Comparison of ENCODE assay signal across 1 cellular context in the genomic region with DNA sequence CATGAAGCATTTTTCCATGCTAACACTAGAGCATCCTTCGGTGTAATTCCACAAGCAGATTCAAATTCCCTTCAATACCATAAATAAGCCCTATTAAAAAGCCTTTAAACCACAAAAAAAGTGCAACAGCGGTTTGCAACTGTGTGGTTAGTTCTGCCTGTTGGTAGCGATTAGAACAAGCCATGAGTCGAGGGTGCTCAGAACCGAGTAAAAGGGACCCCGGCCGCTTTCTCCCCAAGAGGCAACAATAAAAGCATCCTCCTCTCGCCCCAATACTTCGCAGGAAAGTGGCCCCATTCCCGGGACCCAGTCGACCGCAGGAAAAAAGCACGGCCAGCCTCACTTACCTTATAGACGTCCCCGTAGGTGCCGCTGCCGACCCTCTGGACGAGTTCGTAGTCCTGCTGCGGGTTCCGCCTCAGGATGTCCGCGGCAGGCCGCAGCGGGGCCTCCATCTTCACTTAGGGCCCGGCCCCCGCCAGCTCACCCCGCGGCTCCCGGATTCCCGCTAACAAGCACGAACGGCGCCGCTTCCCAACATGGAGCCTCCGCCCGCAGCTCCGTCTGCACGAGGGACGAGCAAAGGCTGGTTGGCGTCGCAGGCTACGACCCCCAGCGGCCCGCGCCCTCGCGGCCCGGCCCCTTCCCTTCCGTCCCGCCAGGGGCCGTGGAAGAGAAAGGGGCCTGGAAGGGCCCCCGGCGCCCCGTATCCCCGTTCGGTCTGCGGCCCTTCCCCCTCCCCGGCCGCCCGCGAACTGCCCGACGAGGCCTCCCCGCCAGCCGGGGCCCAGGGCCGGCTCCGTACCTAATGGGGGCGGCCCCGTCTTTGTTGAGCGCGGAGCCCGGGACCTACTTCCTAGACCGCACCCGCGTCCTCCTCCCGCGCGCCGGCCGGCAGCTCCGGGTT.
A peak's percentile ranks its signal among the peaks of the same experiment; 100 is the strongest.
TF ChIP-seq lines count a peak whose summit lies in the region.

No MANE protein-coding gene starts in this region.

TF ChIP-seq in HEK293, 187 proteins besides CTCF, POLR2A, EP300 and RAD21 (continued from another document and continues in another):
- TF ChIP-seq ZBTB26 (tag by site-specific recombination; optimal IDR thresholded peaks at IDR 0.05), result peak; percentile 79
- TF ChIP-seq ZNF174 (tag by site-specific recombination; IDR thresholded peaks at IDR 0.05), result no peak
- no peak for TF ChIP-seq ZNF514 (tag by site-specific recombination; IDR thresholded peaks at IDR 0.05)
- TF ChIP-seq ZNF791 (tag by site-specific recombination; IDR thresholded peaks at IDR 0.05), result no peak
- TF ChIP-seq, protein P1, sequence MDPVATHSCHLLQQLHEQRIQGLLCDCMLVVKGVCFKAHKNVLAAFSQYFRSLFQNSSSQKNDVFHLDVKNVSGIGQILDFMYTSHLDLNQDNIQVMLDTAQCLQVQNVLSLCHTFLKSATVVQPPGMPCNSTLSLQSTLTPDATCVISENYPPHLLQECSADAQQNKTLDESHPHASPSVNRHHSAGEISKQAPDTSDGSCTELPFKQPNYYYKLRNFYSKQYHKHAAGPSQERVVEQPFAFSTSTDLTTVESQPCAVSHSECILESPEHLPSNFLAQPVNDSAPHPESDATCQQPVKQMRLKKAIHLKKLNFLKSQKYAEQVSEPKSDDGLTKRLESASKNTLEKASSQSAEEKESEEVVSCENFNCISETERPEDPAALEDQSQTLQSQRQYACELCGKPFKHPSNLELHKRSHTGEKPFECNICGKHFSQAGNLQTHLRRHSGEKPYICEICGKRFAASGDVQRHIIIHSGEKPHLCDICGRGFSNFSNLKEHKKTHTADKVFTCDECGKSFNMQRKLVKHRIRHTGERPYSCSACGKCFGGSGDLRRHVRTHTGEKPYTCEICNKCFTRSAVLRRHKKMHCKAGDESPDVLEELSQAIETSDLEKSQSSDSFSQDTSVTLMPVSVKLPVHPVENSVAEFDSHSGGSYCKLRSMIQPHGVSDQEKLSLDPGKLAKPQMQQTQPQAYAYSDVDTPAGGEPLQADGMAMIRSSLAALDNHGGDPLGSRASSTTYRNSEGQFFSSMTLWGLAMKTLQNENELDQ (tag by site-specific recombination; IDR thresholded peaks at IDR 0.05; ENCODE audit: low read depth), result no peak
- no peak for TF ChIP-seq ZNF544 (tag by site-specific recombination; IDR thresholded peaks at IDR 0.05)
- no peak for TF ChIP-seq ZNF596 (tag by site-specific recombination; IDR thresholded peaks at IDR 0.05)
- TF ChIP-seq ZFP69B (tag by site-specific recombination; IDR thresholded peaks at IDR 0.05), result no peak
- TF ChIP-seq ZNF530 (tag by site-specific recombination; IDR thresholded peaks at IDR 0.05; ENCODE audit: low read depth), result no peak
- TF ChIP-seq TCF7L2 (IDR thresholded peaks at IDR 0.05; ENCODE audit: borderline replicate concordance, low read depth, low read length), result no peak
- no peak for TF ChIP-seq ZNF548 (tag by site-specific recombination; IDR thresholded peaks at IDR 0.05)
- peak; percentile 64; the same call in 1 of the 2 replicates for TF ChIP-seq ZNF341 (tag by site-specific recombination; IDR thresholded peaks at IDR 0.05; ENCODE audit: low read depth)
- no peak for TF ChIP-seq ZNF221 (tag by site-specific recombination; IDR thresholded peaks at IDR 0.05; ENCODE audit: borderline replicate concordance)
- TF ChIP-seq KLF16 (tag by site-specific recombination; IDR thresholded peaks at IDR 0.05), result 0 out of 2 replicates have a peak, but pooled peaks have one; percentile 32
- TF ChIP-seq ZFHX2 (tag by site-specific recombination; conservative IDR thresholded peaks at IDR 0.05), result no peak
- no peak for TF ChIP-seq MZF1 (tag by site-specific recombination; IDR thresholded peaks at IDR 0.05; ENCODE audit: borderline replicate concordance)
- no peak for TF ChIP-seq ZNF561 (tag by site-specific recombination; IDR thresholded peaks at IDR 0.05; ENCODE audit: borderline replicate concordance)
- no peak for TF ChIP-seq BCL11B (tag by site-specific recombination; IDR thresholded peaks at IDR 0.05; ENCODE audit: low read depth)
- no peak for TF ChIP-seq INSM2 (tag by site-specific recombination; IDR thresholded peaks at IDR 0.05)
- no peak for TF ChIP-seq ZNF629 (tag by site-specific recombination; IDR thresholded peaks at IDR 0.05)
- no peak for TF ChIP-seq ZNF658 (tag by site-specific recombination; IDR thresholded peaks at IDR 0.05)
- TF ChIP-seq ZNF692 (tag by site-specific recombination; IDR thresholded peaks at IDR 0.05), result peak; percentile 15; the same call in 1 of the 2 replicates
- TF ChIP-seq ZNF76 (tag by site-specific recombination; IDR thresholded peaks at IDR 0.05; ENCODE audit: borderline replicate concordance, low read depth), result no peak
- no peak for TF ChIP-seq ZNF664 (tag by site-specific recombination; IDR thresholded peaks at IDR 0.05)
- TF ChIP-seq, protein P2, sequence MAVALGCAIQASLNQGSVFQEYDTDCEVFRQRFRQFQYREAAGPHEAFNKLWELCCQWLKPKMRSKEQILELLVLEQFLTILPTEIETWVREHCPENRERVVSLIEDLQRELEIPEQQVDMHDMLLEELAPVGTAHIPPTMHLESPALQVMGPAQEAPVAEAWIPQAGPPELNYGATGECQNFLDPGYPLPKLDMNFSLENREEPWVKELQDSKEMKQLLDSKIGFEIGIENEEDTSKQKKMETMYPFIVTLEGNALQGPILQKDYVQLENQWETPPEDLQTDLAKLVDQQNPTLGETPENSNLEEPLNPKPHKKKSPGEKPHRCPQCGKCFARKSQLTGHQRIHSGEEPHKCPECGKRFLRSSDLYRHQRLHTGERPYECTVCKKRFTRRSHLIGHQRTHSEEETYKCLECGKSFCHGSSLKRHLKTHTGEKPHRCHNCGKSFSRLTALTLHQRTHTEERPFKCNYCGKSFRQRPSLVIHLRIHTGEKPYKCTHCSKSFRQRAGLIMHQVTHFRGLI (tag by site-specific recombination; IDR thresholded peaks at IDR 0.05), result no peak
- no peak for TF ChIP-seq ZBTB17 (tag by site-specific recombination; IDR thresholded peaks at IDR 0.05)
- TF ChIP-seq, protein P3, sequence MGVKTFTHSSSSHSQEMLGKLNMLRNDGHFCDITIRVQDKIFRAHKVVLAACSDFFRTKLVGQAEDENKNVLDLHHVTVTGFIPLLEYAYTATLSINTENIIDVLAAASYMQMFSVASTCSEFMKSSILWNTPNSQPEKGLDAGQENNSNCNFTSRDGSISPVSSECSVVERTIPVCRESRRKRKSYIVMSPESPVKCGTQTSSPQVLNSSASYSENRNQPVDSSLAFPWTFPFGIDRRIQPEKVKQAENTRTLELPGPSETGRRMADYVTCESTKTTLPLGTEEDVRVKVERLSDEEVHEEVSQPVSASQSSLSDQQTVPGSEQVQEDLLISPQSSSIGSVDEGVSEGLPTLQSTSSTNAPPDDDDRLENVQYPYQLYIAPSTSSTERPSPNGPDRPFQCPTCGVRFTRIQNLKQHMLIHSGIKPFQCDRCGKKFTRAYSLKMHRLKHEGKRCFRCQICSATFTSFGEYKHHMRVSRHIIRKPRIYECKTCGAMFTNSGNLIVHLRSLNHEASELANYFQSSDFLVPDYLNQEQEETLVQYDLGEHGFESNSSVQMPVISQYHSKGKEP (tag by site-specific recombination; IDR thresholded peaks at IDR 0.05), result no peak
- no peak for TF ChIP-seq SP3 (tag by site-specific recombination; IDR thresholded peaks at IDR 0.05)
- TF ChIP-seq ZNF610 (tag by site-specific recombination; IDR thresholded peaks at IDR 0.05; ENCODE audit: borderline replicate concordance), result no peak
- TF ChIP-seq ZNF18 (tag by site-specific recombination; IDR thresholded peaks at IDR 0.05), result no peak
- TF ChIP-seq, protein P4, sequence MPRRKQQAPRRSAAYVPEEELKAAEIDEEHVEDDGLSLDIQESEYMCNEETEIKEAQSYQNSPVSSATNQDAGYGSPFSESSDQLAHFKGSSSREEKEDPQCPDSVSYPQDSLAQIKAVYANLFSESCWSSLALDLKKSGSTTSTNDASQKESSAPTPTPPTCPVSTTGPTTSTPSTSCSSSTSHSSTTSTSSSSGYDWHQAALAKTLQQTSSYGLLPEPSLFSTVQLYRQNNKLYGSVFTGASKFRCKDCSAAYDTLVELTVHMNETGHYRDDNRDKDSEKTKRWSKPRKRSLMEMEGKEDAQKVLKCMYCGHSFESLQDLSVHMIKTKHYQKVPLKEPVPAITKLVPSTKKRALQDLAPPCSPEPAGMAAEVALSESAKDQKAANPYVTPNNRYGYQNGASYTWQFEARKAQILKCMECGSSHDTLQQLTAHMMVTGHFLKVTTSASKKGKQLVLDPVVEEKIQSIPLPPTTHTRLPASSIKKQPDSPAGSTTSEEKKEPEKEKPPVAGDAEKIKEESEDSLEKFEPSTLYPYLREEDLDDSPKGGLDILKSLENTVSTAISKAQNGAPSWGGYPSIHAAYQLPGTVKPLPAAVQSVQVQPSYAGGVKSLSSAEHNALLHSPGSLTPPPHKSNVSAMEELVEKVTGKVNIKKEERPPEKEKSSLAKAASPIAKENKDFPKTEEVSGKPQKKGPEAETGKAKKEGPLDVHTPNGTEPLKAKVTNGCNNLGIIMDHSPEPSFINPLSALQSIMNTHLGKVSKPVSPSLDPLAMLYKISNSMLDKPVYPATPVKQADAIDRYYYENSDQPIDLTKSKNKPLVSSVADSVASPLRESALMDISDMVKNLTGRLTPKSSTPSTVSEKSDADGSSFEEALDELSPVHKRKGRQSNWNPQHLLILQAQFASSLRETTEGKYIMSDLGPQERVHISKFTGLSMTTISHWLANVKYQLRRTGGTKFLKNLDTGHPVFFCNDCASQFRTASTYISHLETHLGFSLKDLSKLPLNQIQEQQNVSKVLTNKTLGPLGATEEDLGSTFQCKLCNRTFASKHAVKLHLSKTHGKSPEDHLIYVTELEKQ (tag by site-specific recombination; IDR thresholded peaks at IDR 0.05; ENCODE audit: borderline replicate concordance), result no peak
- no peak for TF ChIP-seq ZSCAN18 (tag by site-specific recombination; IDR thresholded peaks at IDR 0.05)
- TF ChIP-seq ZNF521 (tag by site-specific recombination; IDR thresholded peaks at IDR 0.05), result no peak
- TF ChIP-seq ZNF600 (tag by site-specific recombination; IDR thresholded peaks at IDR 0.05), result peak; percentile 44; the same call in 1 of the 2 replicates
- no peak for TF ChIP-seq ZNF423 (tag by site-specific recombination; IDR thresholded peaks at IDR 0.05)
- peak; percentile 95 for TF ChIP-seq ZNF335 (tag by site-specific recombination; conservative IDR thresholded peaks at IDR 0.05)
